ENCODE assay signal across 17 cellular contexts in genomic region chr10:132224343-132225072, GRCh38.
"Had no signal": no experiment of that assay in that cellular context is flagged by ENCODE, and none has a peak within 500 bp of the region (broad histone marks: within the 10 kb centered on the region; RNA-seq: fewer than 3 reads in every experiment).

No MANE protein-coding gene starts in this region.

- H3K9ac ChIP-seq: neural progenitor cell had no signal

- H3K4me1 ChIP-seq: neural progenitor cell had no signal

- H3K36me3 ChIP-seq: heart left ventricle, lower lobe of right lung, neural progenitor cell, sigmoid colon, thoracic aorta, transverse colon had no signal

- FAIRE-seq: frontal cortex had no signal

- H3K27me3 ChIP-seq: dorsolateral prefrontal cortex, heart left ventricle, left lung, neural progenitor cell, sigmoid colon, stomach, transverse colon had no signal

- H3K4me3 ChIP-seq: coronary artery, dorsolateral prefrontal cortex, heart left ventricle, left lung, lower lobe of right lung, neural progenitor cell, sigmoid colon, skin epidermis, stomach, thoracic aorta, transverse colon had no signal

- H3K9me3 ChIP-seq: heart left ventricle, left lung, lower lobe of right lung, sigmoid colon, stomach, thoracic aorta, transverse colon had no signal

- DNase-seq: dorsolateral prefrontal cortex; effector CD8-positive, alpha-beta T cell; hippocampal formation; lower lobe of right lung; sigmoid colon; stimulated activated naive CD4-positive, alpha-beta T cell; stomach; substantia nigra; transverse colon had no signal

- H3K4me2 ChIP-seq: neural progenitor cell had no signal

- H3K27ac ChIP-seq: coronary artery, dorsolateral prefrontal cortex, heart left ventricle, left lung, lower lobe of right lung, neural progenitor cell, sigmoid colon, skin epidermis, stomach, thoracic aorta, transverse colon had no signal

- H2AFZ ChIP-seq: neural progenitor cell had no signal

- ATAC-seq: heart left ventricle; natural killer cell treated with Interleukin-12 subunit alpha and Interleukin-12 subunit beta and Interleukin-15 and Interleukin-18, amount 100 ng/mL, for 72 hours had no signal
